13 cellular contexts compared by ENCODE assay signal in genomic region chr1:201938440-201939005, GRCh38. TPM values are rescaled to one million over a fixed set of nuclear protein-coding genes. Genes with fewer than 3 reads are reported as not detected.
DNase-seq lines count a peak whose midpoint lies in the region; ATAC-seq and TF ChIP-seq lines count a peak whose summit lies in the region.
"Had no signal": no experiment of that assay in that cellular context is flagged by ENCODE, and none has a peak within 500 bp of the region (broad histone marks: within the 10 kb centered on the region; RNA-seq: fewer than 3 reads in every experiment).

No MANE protein-coding gene starts in this region.

- H3K4me1 Mint-ChIP-seq in osteocyte (ENCODE audit: unreplicated experiment): peaks cover 57% of the 10 kb centered on the region
- H3K4me1 Mint-ChIP-seq in stimulated activated memory B cell treated with anti-CD40 and anti-IgM and Interleukin-4, amounts not matched to agents 10 μg/mL and 1 μg/mL and 100 μg/mL, for 72 hours: no peaks in the 10 kb centered on the region

- intact Hi-C loops in ascending aorta (cut with DNase I) (loop anchor here (2.0 kb wide), 1 partner anchor 22 kb away; no protein-coding TSS in a partner anchor), heart right ventricle (cut with DNase I) (no loop called here), uterus (cut with DNase I; ENCODE audit: low total_unique reads) (no loop called here), posterior cingulate gyrus (cut with DNase I) (no loop called here)

- H3K27ac ChIP-seq in ascending aorta: peak overlapping the region; percentile 81 to 87
- H3K27ac ChIP-seq in heart right ventricle: peak overlapping the region in 6 of 10 donors; percentile 17 to 53 (median 45)
- peak overlapping the region; percentile 94 to 98 for H3K27ac ChIP-seq in uterus
- H3K27ac ChIP-seq: KMS-11 had no signal

- 41 to 49% methylated on average over 4 of the region's 4 CpGs for WGBS in heart right ventricle, 2 donors

- H3K27ac Mint-ChIP-seq in osteocyte (ENCODE audit: unreplicated experiment): peak overlapping the region; percentile 87
- no peak overlapping the region for H3K27ac Mint-ChIP-seq in stimulated activated memory B cell treated with anti-CD40 and anti-IgM and Interleukin-4, amounts not matched to agents 10 μg/mL and 1 μg/mL and 100 μg/mL, for 72 hours

- H3K4me3 ChIP-seq in ascending aorta (peak overlapping the region; percentile 26 to 91), heart right ventricle (no peak overlapping the region), uterus (peak overlapping the region in 1 of 2 donors; percentile 60)

- no peak overlapping the region for H3K4me3 Mint-ChIP-seq in osteocyte (ENCODE audit: unreplicated experiment)
- H3K4me3 Mint-ChIP-seq in stimulated activated memory B cell treated with anti-CD40 and anti-IgM and Interleukin-4, amounts not matched to agents 10 μg/mL and 1 μg/mL and 100 μg/mL, for 72 hours: no peak overlapping the region
- H3K4me3 Mint-ChIP-seq: neural crest cell had no signal

- no peaks in the 10 kb centered on the region for H3K9me3 Mint-ChIP-seq in osteocyte (ENCODE audit: unreplicated experiment)
- H3K9me3 Mint-ChIP-seq in stimulated activated memory B cell treated with anti-CD40 and anti-IgM and Interleukin-4, amounts not matched to agents 10 μg/mL and 1 μg/mL and 100 μg/mL, for 72 hours: no peaks in the 10 kb centered on the region
- H3K9me3 Mint-ChIP-seq: neural crest cell had no signal

- no peak for TF ChIP-seq CTCF in ascending aorta (IDR thresholded peaks at IDR 0.05)
- no peak for TF ChIP-seq CTCF in heart right ventricle (IDR thresholded peaks at IDR 0.05)
- TF ChIP-seq CTCF in osteocyte (IDR thresholded peaks at IDR 0.05): no peak
- TF ChIP-seq CTCF in uterus (IDR thresholded peaks at IDR 0.05): no peak

- DNase-seq in ascending aorta (ENCODE audit: low spot score in 2 of 2): no peak
- no peak for DNase-seq in heart right ventricle
- no peak for DNase-seq in osteocyte (ENCODE audit: extremely low spot score, unreplicated experiment)
- DNase-seq in uterus: no peak
- DNase-seq in posterior cingulate gyrus: no peak
- DNase-seq: activated CD4-positive, alpha-beta T cell treated with anti-CD3 and anti-CD28 coated beads, Interleukin-2, amount 50 U/mL, for 48 hours; glutamatergic neuron; NCI-H146; NCI-H526 treated with DMSO at 0.1 percent for 48 hours had no signal

- no peaks in the 10 kb centered on the region for H3K27me3 Mint-ChIP-seq in osteocyte (ENCODE audit: unreplicated experiment)
- H3K27me3 Mint-ChIP-seq in stimulated activated memory B cell treated with anti-CD40 and anti-IgM and Interleukin-4, amounts not matched to agents 10 μg/mL and 1 μg/mL and 100 μg/mL, for 72 hours: peaks cover 32% of the 10 kb centered on the region

- H3K36me3 ChIP-seq in ascending aorta (peaks cover 19 to 43% of the 10 kb centered on the region in 2 donors), heart right ventricle (no peaks in the 10 kb centered on the region), uterus (no peaks in the 10 kb centered on the region)

- ATAC-seq in heart right ventricle: peak in 7 of 8 donors; percentile 30 to 87 (median 46)
- no peak for ATAC-seq in HG03460 (IDR thresholded peaks at IDR 0.05; ENCODE audit: unreplicated experiment)
- no peak for ATAC-seq in stimulated activated memory B cell treated with anti-CD40 and anti-IgM and Interleukin-4, amounts not matched to agents 10 μg/mL and 1 μg/mL and 100 μg/mL, for 72 hours

- H3K4me1 ChIP-seq in ascending aorta (peaks cover 24 to 44% of the 10 kb centered on the region in 2 donors), heart right ventricle (peaks cover 0 to 41% (median 6%) of the 10 kb centered on the region in 9 donors), uterus (peaks cover 11 to 12% of the 10 kb centered on the region in 2 donors)

- TF ChIP-seq POLR2A in uterus (IDR thresholded peaks at IDR 0.05): no peak

- peaks cover 2% of the 10 kb centered on the region for H3K36me3 Mint-ChIP-seq in osteocyte (ENCODE audit: unreplicated experiment)
- H3K36me3 Mint-ChIP-seq in stimulated activated memory B cell treated with anti-CD40 and anti-IgM and Interleukin-4, amounts not matched to agents 10 μg/mL and 1 μg/mL and 100 μg/mL, for 72 hours: no peaks in the 10 kb centered on the region

- no peaks in the 10 kb centered on the region for H3K9me3 ChIP-seq in ascending aorta
- no peaks in the 10 kb centered on the region for H3K9me3 ChIP-seq in heart right ventricle
- H3K9me3 ChIP-seq in uterus: no peaks in the 10 kb centered on the region

- H3K27me3 ChIP-seq in ascending aorta: no peaks in the 10 kb centered on the region
- peaks cover 0 to 2% (median 0%) of the 10 kb centered on the region in 7 donors for H3K27me3 ChIP-seq in heart right ventricle
- H3K27me3 ChIP-seq in uterus: no peaks in the 10 kb centered on the region

RNA-seq across cellular contexts. Expression of gene LMOD1, which starts 7.8 kb away (rescaled TPM):
- total RNA-seq in ascending aorta (316 TPM), heart right ventricle (10 to 100 TPM in 4 of 10 donors, 1 to 10 TPM in 6; 3.6 to 15.2 (median 9.6) TPM), osteocyte (15.1 and 15.9 TPM in 2 replicates), uterus (100 to 1,000 TPM in 3 of 4 donors, 10 to 100 TPM in 1; 38.9 to 377 (median 147) TPM)
- polyA plus RNA-seq in heart right ventricle: 10 to 100 TPM in 1 of 2 donors, 1 to 10 TPM in 1; 9.9 to 22.7 TPM

RNA-seq across cellular contexts. Expression of gene TIMM17A, which starts 16.8 kb away (rescaled TPM):
- total RNA-seq in ascending aorta: 7.9 TPM
- 100 to 1,000 TPM in 2 of 10 donors, 10 to 100 TPM in 8; 71.1 to 113 (median 88.9) TPM for total RNA-seq in heart right ventricle
- polyA plus RNA-seq in heart right ventricle: 100 to 1,000 TPM in 1 of 2 donors, 10 to 100 TPM in 1; 49.7 to 105 TPM
- total RNA-seq in osteocyte: 48.0 and 50.8 TPM in 2 replicates
- total RNA-seq in uterus: 10 to 100 TPM; 18.7 to 34.9 (median 29.7) TPM

RNA-seq across cellular contexts. Expression of gene RNPEP, which starts 43.9 kb away (rescaled TPM):
- total RNA-seq in ascending aorta: 106 TPM
- 10 to 100 TPM; 11.1 to 27.4 (median 15.7) TPM for total RNA-seq in heart right ventricle
- polyA plus RNA-seq in heart right ventricle: 10 to 100 TPM; 13.8 to 24.0 TPM
- total RNA-seq in osteocyte: 51.4 and 53.9 TPM in 2 replicates
- total RNA-seq in uterus: 10 to 100 TPM; 17.9 to 64.8 (median 41.7) TPM

RNA-seq across cellular contexts. Expression of gene SHISA4, which starts 49.8 kb away (rescaled TPM):
- 62.5 TPM for total RNA-seq in ascending aorta
- 100 to 1,000 TPM; 104 to 214 (median 130) TPM for total RNA-seq in heart right ventricle
- polyA plus RNA-seq in heart right ventricle: 10 to 100 TPM; 72.6 to 75.8 TPM
- total RNA-seq in osteocyte: 31.4 and 32.1 TPM in 2 replicates
- 10 to 100 TPM in 2 of 4 donors, 1 to 10 TPM in 2; 2.1 to 52.8 (median 12.0) TPM for total RNA-seq in uterus

Comparison
In these comparisons a context has a peak if more than half of its experiments do, and no peak if none do; other contexts are left out.
1. H3K27ac ChIP-seq: peak in every context shown above with its lines; median percentile 96 in uterus; 84 in ascending aorta; 45 in heart right ventricle.
2. H3K4me3 ChIP-seq: peak in ascending aorta (2 of 2); none in heart right ventricle (0 of 10).
3. ATAC-seq: peak in heart right ventricle (7 of 8); none in HG03460 (single experiment) and stimulated activated memory B cell treated with anti-CD40 and anti-IgM and Interleukin-4, amounts not matched to agents 10 μg/mL and 1 μg/mL and 100 μg/mL, for 72 hours (single experiment).